ENCODE assay signal across 8 cellular contexts in the genomic region with DNA sequence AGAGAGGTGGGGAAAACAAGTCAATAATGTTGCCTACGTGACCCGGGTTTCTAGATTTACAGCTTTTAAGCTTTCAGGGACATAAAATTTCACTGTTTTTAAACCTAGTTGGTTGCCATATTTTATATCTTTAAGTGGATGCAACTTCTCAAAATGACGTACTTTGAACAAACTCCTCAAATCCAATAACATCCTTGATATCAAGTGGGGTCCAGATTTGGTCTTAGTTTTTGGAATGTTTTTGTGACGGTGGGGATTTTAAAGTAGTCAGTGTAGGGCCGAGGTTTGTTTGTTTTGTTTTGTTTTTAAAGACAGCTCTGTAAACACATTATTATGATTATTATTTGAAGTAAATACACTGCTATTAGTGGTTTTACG. TPM values are rescaled to one million over a fixed set of nuclear protein-coding genes. Genes with fewer than 3 reads are reported as not detected.
DNase-seq lines count a peak whose midpoint lies in the region; ATAC-seq and TF ChIP-seq lines count a peak whose summit lies in the region.

No MANE protein-coding gene starts in this region.

- H3K4me1 Mint-ChIP-seq in CD14-positive monocyte (peaks cover 30% of the 10 kb centered on the region), neural crest cell (peaks cover 14% of the 10 kb centered on the region)

- peak overlapping the region; percentile 84 for H3K4me3 ChIP-seq in choroid plexus epithelial cell (ENCODE audit: low read depth, low read length)

- peaks cover 2% of the 10 kb centered on the region in 3 donors for H3K27me3 Mint-ChIP-seq in CD14-positive monocyte (ENCODE audit: low read depth in 3 of 3)
- H3K27me3 Mint-ChIP-seq in neural crest cell (ENCODE audit: low read depth): peaks cover 92% of the 10 kb centered on the region

- H3K27ac Mint-ChIP-seq in CD14-positive monocyte (peak overlapping the region; percentile 66 to 96 (median 90)), neural crest cell (ENCODE audit: unreplicated experiment) (no peak overlapping the region)

- H3K36me3 Mint-ChIP-seq in CD14-positive monocyte: peaks cover 10 to 16% of the 10 kb centered on the region in 2 donors
- no peaks in the 10 kb centered on the region for H3K36me3 Mint-ChIP-seq in neural crest cell (ENCODE audit: low read depth)

- H3K9me3 Mint-ChIP-seq in CD14-positive monocyte (peaks cover 0 to 3% (median 0%) of the 10 kb centered on the region in 7 donors), neural crest cell (no peaks in the 10 kb centered on the region)

- ATAC-seq in GM21367 (IDR thresholded peaks at IDR 0.05; ENCODE audit: unreplicated experiment): no peak
- no peak for ATAC-seq in HG03520 (IDR thresholded peaks at IDR 0.05; ENCODE audit: unreplicated experiment)

- intact Hi-C loops in CD14-positive monocyte (cut with micrococcal nuclease): loop anchor here in 1 of 2 donors (10.0 kb wide), 1 partner anchor 194 kb away; no protein-coding TSS in a partner anchor

- TF ChIP-seq CTCF in CD14-positive monocyte (IDR thresholded peaks at IDR 0.05): no peak
- TF ChIP-seq CTCF in choroid plexus epithelial cell (conservative IDR thresholded peaks at IDR 0.05; ENCODE audit: low read depth, low read length): no peak
- no peak for TF ChIP-seq CTCF in neural crest cell (conservative IDR thresholded peaks at IDR 0.05)

- H3K4me3 Mint-ChIP-seq in CD14-positive monocyte (peak overlapping the region; percentile 99 to 100), neural crest cell (peak overlapping the region; percentile 88)

- DNase-seq in CD14-positive monocyte (ENCODE audit: low spot score) (no peak), Kasumi-1 (lab: John Stamatoyannopoulos, UW) (peak; percentile 62 to 67), choroid plexus epithelial cell (ENCODE audit: low read depth) (no peak), neural crest cell (ENCODE audit: low read depth, low spot score) (no peak), germinal center (ENCODE audit: low spot score) (no peak)
- DNase-seq in stimulated activated CD4-positive, alpha-beta T cell treated with anti-CD3 and anti-CD28 coated beads, Interleukin-15, amount 100 ng/mL, for 24 hours: no peak

RNA-seq across cellular contexts. Expression of a gene that starts 0.5 kb away (rescaled TPM):
- polyA plus RNA-seq in CD14-positive monocyte: 1 to 10 TPM; 5.3 to 7.4 TPM
- total RNA-seq in neural crest cell: 2.9 and 3.5 TPM in 2 replicates

RNA-seq across cellular contexts. Expression of a gene that starts 10.4 kb away (rescaled TPM):
- 10 to 100 TPM; 16.9 to 29.6 TPM for polyA plus RNA-seq in CD14-positive monocyte
- 73.0 and 76.2 TPM in 2 replicates for total RNA-seq in neural crest cell

Comparison
In these comparisons a context has a peak if more than half of its experiments do, and no peak if none do; other contexts are left out.
1. DNase-seq: peak in Kasumi-1 (2 of 2); none in CD14-positive monocyte (single experiment), choroid plexus epithelial cell (single experiment), neural crest cell (single experiment), stimulated activated CD4-positive, alpha-beta T cell treated with anti-CD3 and anti-CD28 coated beads, Interleukin-15, amount 100 ng/mL, for 24 hours (single experiment) and germinal center (single experiment).